In the genomic region with DNA sequence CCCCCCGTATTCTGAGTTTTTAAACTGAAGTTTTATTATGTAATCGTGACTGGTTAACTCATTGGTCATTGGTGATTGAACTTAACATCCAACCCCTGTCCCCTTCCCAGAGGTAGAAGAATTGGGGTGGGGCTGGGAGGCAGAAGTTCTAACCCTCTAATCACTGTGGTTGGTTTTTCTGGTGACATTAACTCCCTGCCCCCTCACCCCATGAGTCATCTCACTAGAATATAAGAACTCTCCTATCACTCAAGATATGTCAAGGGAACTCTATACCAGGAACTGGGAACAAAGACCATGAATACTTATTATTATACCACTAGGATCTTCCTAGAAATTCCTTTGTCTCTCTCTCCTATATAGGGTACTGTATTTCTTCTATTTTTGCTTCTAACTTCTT, we compare ENCODE assay signal across 2 cellular contexts.
TF ChIP-seq lines count a peak whose summit lies in the region.

No MANE protein-coding gene starts in this region.

TF ChIP-seq in HCT116, 20 proteins besides CTCF, POLR2A, EP300 and RAD21:
- TF ChIP-seq, protein P1, sequence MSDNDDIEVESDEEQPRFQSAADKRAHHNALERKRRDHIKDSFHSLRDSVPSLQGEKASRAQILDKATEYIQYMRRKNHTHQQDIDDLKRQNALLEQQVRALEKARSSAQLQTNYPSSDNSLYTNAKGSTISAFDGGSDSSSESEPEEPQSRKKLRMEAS (IDR thresholded peaks at IDR 0.05), result no peak
- TF ChIP-seq FOSL1 (IDR thresholded peaks at IDR 0.05; ENCODE audit: low read depth) (0 out of 2 replicates have a peak, but pooled peaks have one; percentile 16), EGR1 (IDR thresholded peaks at IDR 0.05; ENCODE audit: low read depth) (no peak), EZH2 (IDR thresholded peaks at IDR 0.05) (no peak), CBX3 (IDR thresholded peaks at IDR 0.05; ENCODE audit: low read depth) (no peak), ZNF274 (IDR thresholded peaks at IDR 0.05; ENCODE audit: low read depth, low read length) (no peak)
TF ChIP-seq in HCT116: peak in this region for 1.

TF ChIP-seq in K562, 482 proteins besides CTCF, POLR2A, EP300 and RAD21 (continues in another document):
- TF ChIP-seq, protein P2, sequence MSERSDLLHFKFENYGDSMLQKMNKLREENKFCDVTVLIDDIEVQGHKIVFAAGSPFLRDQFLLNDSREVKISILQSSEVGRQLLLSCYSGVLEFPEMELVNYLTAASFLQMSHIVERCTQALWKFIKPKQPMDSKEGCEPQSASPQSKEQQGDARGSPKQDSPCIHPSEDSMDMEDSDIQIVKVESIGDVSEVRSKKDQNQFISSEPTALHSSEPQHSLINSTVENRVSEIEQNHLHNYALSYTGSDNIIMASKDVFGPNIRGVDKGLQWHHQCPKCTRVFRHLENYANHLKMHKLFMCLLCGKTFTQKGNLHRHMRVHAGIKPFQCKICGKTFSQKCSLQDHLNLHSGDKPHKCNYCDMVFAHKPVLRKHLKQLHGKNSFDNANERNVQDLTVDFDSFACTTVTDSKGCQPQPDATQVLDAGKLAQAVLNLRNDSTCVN (CRISPR knock-in tag; IDR thresholded peaks at IDR 0.05), result no peak
- TF ChIP-seq DACH1 (IDR thresholded peaks at IDR 0.05; ENCODE audit: partially characterized antibody) (no peak), ZSCAN29 (IDR thresholded peaks at IDR 0.05) (no peak), CBX5 (IDR thresholded peaks at IDR 0.05; ENCODE audit: borderline replicate concordance, low read depth) (no peak), MYC (IDR thresholded peaks at IDR 0.05; ENCODE audit: low read depth, low read length) (no peak), MYC (CRISPR knock-in tag; IDR thresholded peaks at IDR 0.05; ENCODE audit: borderline replicate concordance, low read depth) (no peak), SMAD4 (CRISPR knock-in tag; conservative IDR thresholded peaks at IDR 0.05) (no peak), ZBTB8A (IDR thresholded peaks at IDR 0.05; ENCODE audit: partially characterized antibody) (no peak), MEIS2 (IDR thresholded peaks at IDR 0.05; ENCODE audit: partially characterized antibody) (peak; percentile 69), SNIP1 (IDR thresholded peaks at IDR 0.05; ENCODE audit: low read depth) (no peak), CTBP1 (IDR thresholded peaks at IDR 0.05; ENCODE audit: borderline replicate concordance) (no peak), GATA2 (CRISPR knock-in tag; IDR thresholded peaks at IDR 0.05) (no peak), DNMT1 (IDR thresholded peaks at IDR 0.05) (no peak), FIP1L1 (IDR thresholded peaks at IDR 0.05; ENCODE audit: low read depth, low read length, poor library complexity, severe bottlenecking) (no peak), EGR1 (conservative IDR thresholded peaks at IDR 0.05) (0 out of 2 replicates have a peak, but pooled peaks have one; percentile 4), SIX5 (IDR thresholded peaks at IDR 0.05; ENCODE audit: borderline replicate concordance in 1 of 2, insufficient read depth in 1 of 2, low read depth in 1 of 2, low read length in 2 of 2) (no peak), BMI1 (IDR thresholded peaks at IDR 0.05; ENCODE audit: low read length) (no peak), DMBX1 (CRISPR knock-in tag; IDR thresholded peaks at IDR 0.05; ENCODE audit: borderline replicate concordance) (no peak), HOXB6 (CRISPR knock-in tag; IDR thresholded peaks at IDR 0.05; ENCODE audit: borderline replicate concordance) (no peak), NFE2 (IDR thresholded peaks at IDR 0.05; ENCODE audit: low read depth) (0 out of 2 replicates have a peak, but pooled peaks have one; percentile 18), TEAD4 (IDR thresholded peaks at IDR 0.05; ENCODE audit: low read length) (no peak), TEAD4 (CRISPR knock-in tag; IDR thresholded peaks at IDR 0.05; ENCODE audit: borderline replicate concordance) (no peak), HMG20B (CRISPR knock-in tag; IDR thresholded peaks at IDR 0.05) (no peak), YBX1 (IDR thresholded peaks at IDR 0.05) (no peak)
- TF ChIP-seq, protein P3, sequence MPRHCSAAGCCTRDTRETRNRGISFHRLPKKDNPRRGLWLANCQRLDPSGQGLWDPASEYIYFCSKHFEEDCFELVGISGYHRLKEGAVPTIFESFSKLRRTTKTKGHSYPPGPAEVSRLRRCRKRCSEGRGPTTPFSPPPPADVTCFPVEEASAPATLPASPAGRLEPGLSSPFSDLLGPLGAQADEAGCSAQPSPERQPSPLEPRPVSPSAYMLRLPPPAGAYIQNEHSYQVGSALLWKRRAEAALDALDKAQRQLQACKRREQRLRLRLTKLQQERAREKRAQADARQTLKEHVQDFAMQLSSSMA (CRISPR knock-in tag; IDR thresholded peaks at IDR 0.05), result no peak
- TF ChIP-seq, protein P4, sequence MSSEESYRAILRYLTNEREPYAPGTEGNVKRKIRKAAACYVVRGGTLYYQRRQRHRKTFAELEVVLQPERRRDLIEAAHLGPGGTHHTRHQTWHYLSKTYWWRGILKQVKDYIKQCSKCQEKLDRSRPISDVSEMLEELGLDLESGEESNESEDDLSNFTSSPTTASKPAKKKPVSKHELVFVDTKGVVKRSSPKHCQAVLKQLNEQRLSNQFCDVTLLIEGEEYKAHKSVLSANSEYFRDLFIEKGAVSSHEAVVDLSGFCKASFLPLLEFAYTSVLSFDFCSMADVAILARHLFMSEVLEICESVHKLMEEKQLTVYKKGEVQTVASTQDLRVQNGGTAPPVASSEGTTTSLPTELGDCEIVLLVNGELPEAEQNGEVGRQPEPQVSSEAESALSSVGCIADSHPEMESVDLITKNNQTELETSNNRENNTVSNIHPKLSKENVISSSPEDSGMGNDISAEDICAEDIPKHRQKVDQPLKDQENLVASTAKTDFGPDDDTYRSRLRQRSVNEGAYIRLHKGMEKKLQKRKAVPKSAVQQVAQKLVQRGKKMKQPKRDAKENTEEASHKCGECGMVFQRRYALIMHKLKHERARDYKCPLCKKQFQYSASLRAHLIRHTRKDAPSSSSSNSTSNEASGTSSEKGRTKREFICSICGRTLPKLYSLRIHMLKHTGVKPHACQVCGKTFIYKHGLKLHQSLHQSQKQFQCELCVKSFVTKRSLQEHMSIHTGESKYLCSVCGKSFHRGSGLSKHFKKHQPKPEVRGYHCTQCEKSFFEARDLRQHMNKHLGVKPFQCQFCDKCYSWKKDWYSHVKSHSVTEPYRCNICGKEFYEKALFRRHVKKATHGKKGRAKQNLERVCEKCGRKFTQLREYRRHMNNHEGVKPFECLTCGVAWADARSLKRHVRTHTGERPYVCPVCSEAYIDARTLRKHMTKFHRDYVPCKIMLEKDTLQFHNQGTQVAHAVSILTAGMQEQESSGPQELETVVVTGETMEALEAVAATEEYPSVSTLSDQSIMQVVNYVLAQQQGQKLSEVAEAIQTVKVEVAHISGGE (CRISPR knock-in tag; IDR thresholded peaks at IDR 0.05), result no peak
- TF ChIP-seq, protein P5, sequence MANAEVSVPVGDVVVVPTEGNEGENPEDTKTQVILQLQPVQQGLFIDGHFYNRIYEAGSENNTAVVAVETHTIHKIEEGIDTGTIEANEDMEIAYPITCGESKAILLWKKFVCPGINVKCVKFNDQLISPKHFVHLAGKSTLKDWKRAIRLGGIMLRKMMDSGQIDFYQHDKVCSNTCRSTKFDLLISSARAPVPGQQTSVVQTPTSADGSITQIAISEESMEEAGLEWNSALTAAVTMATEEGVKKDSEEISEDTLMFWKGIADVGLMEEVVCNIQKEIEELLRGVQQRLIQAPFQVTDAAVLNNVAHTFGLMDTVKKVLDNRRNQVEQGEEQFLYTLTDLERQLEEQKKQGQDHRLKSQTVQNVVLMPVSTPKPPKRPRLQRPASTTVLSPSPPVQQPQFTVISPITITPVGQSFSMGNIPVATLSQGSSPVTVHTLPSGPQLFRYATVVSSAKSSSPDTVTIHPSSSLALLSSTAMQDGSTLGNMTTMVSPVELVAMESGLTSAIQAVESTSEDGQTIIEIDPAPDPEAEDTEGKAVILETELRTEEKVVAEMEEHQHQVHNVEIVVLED (CRISPR knock-in tag; IDR thresholded peaks at IDR 0.05), result no peak
- TF ChIP-seq, protein P6, sequence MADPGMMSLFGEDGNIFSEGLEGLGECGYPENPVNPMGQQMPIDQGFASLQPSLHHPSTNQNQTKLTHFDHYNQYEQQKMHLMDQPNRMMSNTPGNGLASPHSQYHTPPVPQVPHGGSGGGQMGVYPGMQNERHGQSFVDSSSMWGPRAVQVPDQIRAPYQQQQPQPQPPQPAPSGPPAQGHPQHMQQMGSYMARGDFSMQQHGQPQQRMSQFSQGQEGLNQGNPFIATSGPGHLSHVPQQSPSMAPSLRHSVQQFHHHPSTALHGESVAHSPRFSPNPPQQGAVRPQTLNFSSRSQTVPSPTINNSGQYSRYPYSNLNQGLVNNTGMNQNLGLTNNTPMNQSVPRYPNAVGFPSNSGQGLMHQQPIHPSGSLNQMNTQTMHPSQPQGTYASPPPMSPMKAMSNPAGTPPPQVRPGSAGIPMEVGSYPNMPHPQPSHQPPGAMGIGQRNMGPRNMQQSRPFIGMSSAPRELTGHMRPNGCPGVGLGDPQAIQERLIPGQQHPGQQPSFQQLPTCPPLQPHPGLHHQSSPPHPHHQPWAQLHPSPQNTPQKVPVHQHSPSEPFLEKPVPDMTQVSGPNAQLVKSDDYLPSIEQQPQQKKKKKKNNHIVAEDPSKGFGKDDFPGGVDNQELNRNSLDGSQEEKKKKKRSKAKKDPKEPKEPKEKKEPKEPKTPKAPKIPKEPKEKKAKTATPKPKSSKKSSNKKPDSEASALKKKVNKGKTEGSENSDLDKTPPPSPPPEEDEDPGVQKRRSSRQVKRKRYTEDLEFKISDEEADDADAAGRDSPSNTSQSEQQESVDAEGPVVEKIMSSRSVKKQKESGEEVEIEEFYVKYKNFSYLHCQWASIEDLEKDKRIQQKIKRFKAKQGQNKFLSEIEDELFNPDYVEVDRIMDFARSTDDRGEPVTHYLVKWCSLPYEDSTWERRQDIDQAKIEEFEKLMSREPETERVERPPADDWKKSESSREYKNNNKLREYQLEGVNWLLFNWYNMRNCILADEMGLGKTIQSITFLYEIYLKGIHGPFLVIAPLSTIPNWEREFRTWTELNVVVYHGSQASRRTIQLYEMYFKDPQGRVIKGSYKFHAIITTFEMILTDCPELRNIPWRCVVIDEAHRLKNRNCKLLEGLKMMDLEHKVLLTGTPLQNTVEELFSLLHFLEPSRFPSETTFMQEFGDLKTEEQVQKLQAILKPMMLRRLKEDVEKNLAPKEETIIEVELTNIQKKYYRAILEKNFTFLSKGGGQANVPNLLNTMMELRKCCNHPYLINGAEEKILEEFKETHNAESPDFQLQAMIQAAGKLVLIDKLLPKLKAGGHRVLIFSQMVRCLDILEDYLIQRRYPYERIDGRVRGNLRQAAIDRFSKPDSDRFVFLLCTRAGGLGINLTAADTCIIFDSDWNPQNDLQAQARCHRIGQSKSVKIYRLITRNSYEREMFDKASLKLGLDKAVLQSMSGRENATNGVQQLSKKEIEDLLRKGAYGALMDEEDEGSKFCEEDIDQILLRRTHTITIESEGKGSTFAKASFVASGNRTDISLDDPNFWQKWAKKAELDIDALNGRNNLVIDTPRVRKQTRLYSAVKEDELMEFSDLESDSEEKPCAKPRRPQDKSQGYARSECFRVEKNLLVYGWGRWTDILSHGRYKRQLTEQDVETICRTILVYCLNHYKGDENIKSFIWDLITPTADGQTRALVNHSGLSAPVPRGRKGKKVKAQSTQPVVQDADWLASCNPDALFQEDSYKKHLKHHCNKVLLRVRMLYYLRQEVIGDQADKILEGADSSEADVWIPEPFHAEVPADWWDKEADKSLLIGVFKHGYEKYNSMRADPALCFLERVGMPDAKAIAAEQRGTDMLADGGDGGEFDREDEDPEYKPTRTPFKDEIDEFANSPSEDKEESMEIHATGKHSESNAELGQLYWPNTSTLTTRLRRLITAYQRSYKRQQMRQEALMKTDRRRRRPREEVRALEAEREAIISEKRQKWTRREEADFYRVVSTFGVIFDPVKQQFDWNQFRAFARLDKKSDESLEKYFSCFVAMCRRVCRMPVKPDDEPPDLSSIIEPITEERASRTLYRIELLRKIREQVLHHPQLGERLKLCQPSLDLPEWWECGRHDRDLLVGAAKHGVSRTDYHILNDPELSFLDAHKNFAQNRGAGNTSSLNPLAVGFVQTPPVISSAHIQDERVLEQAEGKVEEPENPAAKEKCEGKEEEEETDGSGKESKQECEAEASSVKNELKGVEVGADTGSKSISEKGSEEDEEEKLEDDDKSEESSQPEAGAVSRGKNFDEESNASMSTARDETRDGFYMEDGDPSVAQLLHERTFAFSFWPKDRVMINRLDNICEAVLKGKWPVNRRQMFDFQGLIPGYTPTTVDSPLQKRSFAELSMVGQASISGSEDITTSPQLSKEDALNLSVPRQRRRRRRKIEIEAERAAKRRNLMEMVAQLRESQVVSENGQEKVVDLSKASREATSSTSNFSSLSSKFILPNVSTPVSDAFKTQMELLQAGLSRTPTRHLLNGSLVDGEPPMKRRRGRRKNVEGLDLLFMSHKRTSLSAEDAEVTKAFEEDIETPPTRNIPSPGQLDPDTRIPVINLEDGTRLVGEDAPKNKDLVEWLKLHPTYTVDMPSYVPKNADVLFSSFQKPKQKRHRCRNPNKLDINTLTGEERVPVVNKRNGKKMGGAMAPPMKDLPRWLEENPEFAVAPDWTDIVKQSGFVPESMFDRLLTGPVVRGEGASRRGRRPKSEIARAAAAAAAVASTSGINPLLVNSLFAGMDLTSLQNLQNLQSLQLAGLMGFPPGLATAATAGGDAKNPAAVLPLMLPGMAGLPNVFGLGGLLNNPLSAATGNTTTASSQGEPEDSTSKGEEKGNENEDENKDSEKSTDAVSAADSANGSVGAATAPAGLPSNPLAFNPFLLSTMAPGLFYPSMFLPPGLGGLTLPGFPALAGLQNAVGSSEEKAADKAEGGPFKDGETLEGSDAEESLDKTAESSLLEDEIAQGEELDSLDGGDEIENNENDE (IDR thresholded peaks at IDR 0.05; ENCODE audit: low read depth, low read length), result no peak
- TF ChIP-seq, protein P7, sequence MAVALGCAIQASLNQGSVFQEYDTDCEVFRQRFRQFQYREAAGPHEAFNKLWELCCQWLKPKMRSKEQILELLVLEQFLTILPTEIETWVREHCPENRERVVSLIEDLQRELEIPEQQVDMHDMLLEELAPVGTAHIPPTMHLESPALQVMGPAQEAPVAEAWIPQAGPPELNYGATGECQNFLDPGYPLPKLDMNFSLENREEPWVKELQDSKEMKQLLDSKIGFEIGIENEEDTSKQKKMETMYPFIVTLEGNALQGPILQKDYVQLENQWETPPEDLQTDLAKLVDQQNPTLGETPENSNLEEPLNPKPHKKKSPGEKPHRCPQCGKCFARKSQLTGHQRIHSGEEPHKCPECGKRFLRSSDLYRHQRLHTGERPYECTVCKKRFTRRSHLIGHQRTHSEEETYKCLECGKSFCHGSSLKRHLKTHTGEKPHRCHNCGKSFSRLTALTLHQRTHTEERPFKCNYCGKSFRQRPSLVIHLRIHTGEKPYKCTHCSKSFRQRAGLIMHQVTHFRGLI (CRISPR knock-in tag; IDR thresholded peaks at IDR 0.05), result no peak
- TF ChIP-seq, protein P8, sequence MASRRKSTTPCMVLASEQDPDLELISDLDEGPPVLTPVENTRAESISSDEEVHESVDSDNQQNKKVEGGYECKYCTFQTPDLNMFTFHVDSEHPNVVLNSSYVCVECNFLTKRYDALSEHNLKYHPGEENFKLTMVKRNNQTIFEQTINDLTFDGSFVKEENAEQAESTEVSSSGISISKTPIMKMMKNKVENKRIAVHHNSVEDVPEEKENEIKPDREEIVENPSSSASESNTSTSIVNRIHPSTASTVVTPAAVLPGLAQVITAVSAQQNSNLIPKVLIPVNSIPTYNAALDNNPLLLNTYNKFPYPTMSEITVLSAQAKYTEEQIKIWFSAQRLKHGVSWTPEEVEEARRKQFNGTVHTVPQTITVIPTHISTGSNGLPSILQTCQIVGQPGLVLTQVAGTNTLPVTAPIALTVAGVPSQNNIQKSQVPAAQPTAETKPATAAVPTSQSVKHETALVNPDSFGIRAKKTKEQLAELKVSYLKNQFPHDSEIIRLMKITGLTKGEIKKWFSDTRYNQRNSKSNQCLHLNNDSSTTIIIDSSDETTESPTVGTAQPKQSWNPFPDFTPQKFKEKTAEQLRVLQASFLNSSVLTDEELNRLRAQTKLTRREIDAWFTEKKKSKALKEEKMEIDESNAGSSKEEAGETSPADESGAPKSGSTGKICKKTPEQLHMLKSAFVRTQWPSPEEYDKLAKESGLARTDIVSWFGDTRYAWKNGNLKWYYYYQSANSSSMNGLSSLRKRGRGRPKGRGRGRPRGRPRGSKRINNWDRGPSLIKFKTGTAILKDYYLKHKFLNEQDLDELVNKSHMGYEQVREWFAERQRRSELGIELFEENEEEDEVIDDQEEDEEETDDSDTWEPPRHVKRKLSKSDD (conservative IDR thresholded peaks at IDR 0.05; ENCODE audit: low read length), result no peak
